ENCODE assay signal across 1 cellular context in genomic region chr4:109472343-109472761, GRCh38.
TF ChIP-seq lines count a peak whose summit lies in the region.

No MANE protein-coding gene starts in this region.

TF ChIP-seq in HEK293, 187 proteins besides CTCF, POLR2A, EP300 and RAD21 (continued from another document):
- TF ChIP-seq ZNF148 (tag by site-specific recombination; IDR thresholded peaks at IDR 0.05; ENCODE audit: borderline replicate concordance), result no peak
- TF ChIP-seq ZBTB48 (tag by site-specific recombination; IDR thresholded peaks at IDR 0.05), result no peak
- TF ChIP-seq ZNF658 (tag by site-specific recombination; IDR thresholded peaks at IDR 0.05), result no peak
- TF ChIP-seq GFI1B (tag by site-specific recombination; IDR thresholded peaks at IDR 0.05), result no peak
- no peak for TF ChIP-seq KLF10 (tag by site-specific recombination; IDR thresholded peaks at IDR 0.05)
- no peak for TF ChIP-seq KLF16 (tag by site-specific recombination; IDR thresholded peaks at IDR 0.05)
- TF ChIP-seq TRIM28 (IDR thresholded peaks at IDR 0.05; ENCODE audit: borderline replicate concordance, low read length), result peak; percentile 10; the same call in 1 of the 2 replicates
- no peak for TF ChIP-seq ZNF138 (tag by site-specific recombination; IDR thresholded peaks at IDR 0.05; ENCODE audit: borderline replicate concordance)
- no peak for TF ChIP-seq ZNF48 (tag by site-specific recombination; IDR thresholded peaks at IDR 0.05)
- TF ChIP-seq ZSCAN30 (tag by site-specific recombination; IDR thresholded peaks at IDR 0.05), result no peak
- TF ChIP-seq PRDM4 (tag by site-specific recombination; IDR thresholded peaks at IDR 0.05), result no peak
- peak; percentile 6; the same call in 1 of the 2 replicates for TF ChIP-seq SP2 (tag by site-specific recombination; IDR thresholded peaks at IDR 0.05)
- no peak for TF ChIP-seq ZNF2 (tag by site-specific recombination; IDR thresholded peaks at IDR 0.05)
- no peak for TF ChIP-seq ZNF404 (tag by site-specific recombination; IDR thresholded peaks at IDR 0.05)
- no peak for TF ChIP-seq HIC1 (tag by site-specific recombination; IDR thresholded peaks at IDR 0.05)
- no peak for TF ChIP-seq ZNF184 (tag by site-specific recombination; IDR thresholded peaks at IDR 0.05)
- no peak for TF ChIP-seq KLF7 (tag by site-specific recombination; IDR thresholded peaks at IDR 0.05; ENCODE audit: borderline replicate concordance)
- TF ChIP-seq ZNF175 (tag by site-specific recombination; IDR thresholded peaks at IDR 0.05), result no peak
- TF ChIP-seq ZNF664 (tag by site-specific recombination; IDR thresholded peaks at IDR 0.05), result no peak
- TF ChIP-seq ZBTB6 (tag by site-specific recombination; IDR thresholded peaks at IDR 0.05), result no peak
- no peak for TF ChIP-seq ZNF274 (IDR thresholded peaks at IDR 0.05; ENCODE audit: low read length)
- TF ChIP-seq ZNF274 (tag by site-specific recombination; IDR thresholded peaks at IDR 0.05; ENCODE audit: borderline replicate concordance), result no peak
- no peak for TF ChIP-seq ZNF423 (tag by site-specific recombination; IDR thresholded peaks at IDR 0.05)
- TF ChIP-seq REPIN1 (tag by site-specific recombination; IDR thresholded peaks at IDR 0.05; ENCODE audit: low read depth), result no peak
- 0 out of 2 replicates have a peak, but pooled peaks have one; percentile 37 for TF ChIP-seq ZNF600 (tag by site-specific recombination; IDR thresholded peaks at IDR 0.05)
- TF ChIP-seq YY2 (tag by site-specific recombination; IDR thresholded peaks at IDR 0.05), result no peak
- peak; percentile 65 for TF ChIP-seq PRDM6 (tag by site-specific recombination; IDR thresholded peaks at IDR 0.05)
- TF ChIP-seq FEZF1 (tag by site-specific recombination; IDR thresholded peaks at IDR 0.05), result no peak
- no peak for TF ChIP-seq TSHZ1 (tag by site-specific recombination; IDR thresholded peaks at IDR 0.05; ENCODE audit: borderline replicate concordance)
- TF ChIP-seq SP7 (tag by site-specific recombination; IDR thresholded peaks at IDR 0.05), result peak; percentile 56
- TF ChIP-seq ZSCAN16 (tag by site-specific recombination; IDR thresholded peaks at IDR 0.05), result no peak
- TF ChIP-seq OSR2 (tag by site-specific recombination; IDR thresholded peaks at IDR 0.05), result peak; percentile 38
- TF ChIP-seq INSM2 (tag by site-specific recombination; IDR thresholded peaks at IDR 0.05), result no peak
- no peak for TF ChIP-seq ZNF140 (tag by site-specific recombination; IDR thresholded peaks at IDR 0.05)
- TF ChIP-seq ZNF510 (tag by site-specific recombination; IDR thresholded peaks at IDR 0.05; ENCODE audit: insufficient replicate concordance), result no peak
- TF ChIP-seq ZNF341 (tag by site-specific recombination; IDR thresholded peaks at IDR 0.05; ENCODE audit: low read depth), result no peak
- no peak for TF ChIP-seq IKZF3 (tag by site-specific recombination; IDR thresholded peaks at IDR 0.05)
- no peak for TF ChIP-seq ZNF529 (tag by site-specific recombination; IDR thresholded peaks at IDR 0.05; ENCODE audit: insufficient replicate concordance)
- no peak; the same call in 1 of the 2 replicates for TF ChIP-seq ZNF335 (tag by site-specific recombination; conservative IDR thresholded peaks at IDR 0.05)
- TF ChIP-seq ZNF37A (tag by site-specific recombination; IDR thresholded peaks at IDR 0.05), result no peak
- no peak for TF ChIP-seq ZNF843 (tag by site-specific recombination; IDR thresholded peaks at IDR 0.05)
- 0 out of 2 replicates have a peak, but pooled peaks have one; percentile 20 for TF ChIP-seq ZNF366 (tag by site-specific recombination; conservative IDR thresholded peaks at IDR 0.05)
- no peak for TF ChIP-seq ZNF621 (tag by site-specific recombination; IDR thresholded peaks at IDR 0.05)
- TF ChIP-seq, protein P1, sequence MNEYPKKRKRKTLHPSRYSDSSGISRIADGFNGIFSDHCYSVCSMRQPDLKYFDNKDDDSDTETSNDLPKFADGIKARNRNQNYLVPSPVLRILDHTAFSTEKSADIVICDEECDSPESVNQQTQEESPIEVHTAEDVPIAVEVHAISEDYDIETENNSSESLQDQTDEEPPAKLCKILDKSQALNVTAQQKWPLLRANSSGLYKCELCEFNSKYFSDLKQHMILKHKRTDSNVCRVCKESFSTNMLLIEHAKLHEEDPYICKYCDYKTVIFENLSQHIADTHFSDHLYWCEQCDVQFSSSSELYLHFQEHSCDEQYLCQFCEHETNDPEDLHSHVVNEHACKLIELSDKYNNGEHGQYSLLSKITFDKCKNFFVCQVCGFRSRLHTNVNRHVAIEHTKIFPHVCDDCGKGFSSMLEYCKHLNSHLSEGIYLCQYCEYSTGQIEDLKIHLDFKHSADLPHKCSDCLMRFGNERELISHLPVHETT (tag by site-specific recombination; IDR thresholded peaks at IDR 0.05), result no peak
- no peak for TF ChIP-seq ZNF354C (tag by site-specific recombination; IDR thresholded peaks at IDR 0.05; ENCODE audit: borderline replicate concordance, low read depth)
- TF ChIP-seq MZF1 (tag by site-specific recombination; IDR thresholded peaks at IDR 0.05; ENCODE audit: borderline replicate concordance), result no peak
- TF ChIP-seq ZNF16 (tag by site-specific recombination; IDR thresholded peaks at IDR 0.05; ENCODE audit: low read depth), result no peak
